In the genomic region with DNA sequence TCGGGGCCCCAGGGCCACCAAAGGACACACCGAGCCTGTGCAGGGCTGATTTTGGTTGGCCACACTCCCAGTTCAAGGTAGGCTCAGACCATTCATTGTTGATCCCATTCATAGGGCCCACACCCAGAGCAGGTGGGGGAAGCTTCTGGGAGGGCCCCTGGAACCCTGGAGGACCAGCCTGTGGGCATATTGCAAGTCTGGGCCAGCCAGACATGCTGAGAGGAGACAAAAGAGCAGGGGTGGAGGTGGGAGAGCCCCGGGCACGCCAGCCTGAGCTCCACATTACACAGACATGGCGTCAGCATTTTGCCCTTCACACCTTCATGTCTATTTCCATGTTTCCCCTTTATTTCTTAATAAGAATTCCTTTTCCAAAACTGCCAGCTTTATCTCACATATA, we compare ENCODE assay signal across 22 cellular contexts. TPM values are rescaled to one million over a fixed set of nuclear protein-coding genes. Genes with fewer than 3 reads are reported as not detected.
DNase-seq lines count a peak whose midpoint lies in the region; ATAC-seq and TF ChIP-seq lines count a peak whose summit lies in the region.
"Had no signal": no experiment of that assay in that cellular context is flagged by ENCODE, and none has a peak within 500 bp of the region (broad histone marks: within the 10 kb centered on the region; RNA-seq: fewer than 3 reads in every experiment).

No MANE protein-coding gene starts in this region.

- dilution Hi-C loops in mammary epithelial cell (cut with HindIII; ENCODE audit: low sequenced_read_pairs): loop anchor here (5.0 kb wide), 4 partner anchors 39 to 364 kb away; a partner anchor contains a TSS

- intact Hi-C loops in breast epithelium (cut with DNase I; ENCODE audit: low total_unique reads) (no loop called here), MCF 10A (cut with micrococcal nuclease) (no loop called here), mammary epithelial cell (cut with micrococcal nuclease) (no loop called here), esophagus squamous epithelium (cut with DNase I) (no loop called here), sigmoid colon (cut with DNase I) (no loop called here)

- H3K27me3 Mint-ChIP-seq in MCF 10A (ENCODE audit: insufficient read depth, unreplicated experiment) (no peaks in the 10 kb centered on the region), T-cell (no peaks in the 10 kb centered on the region)
- H3K27me3 Mint-ChIP-seq: CD8-positive, alpha-beta memory T cell had no signal

- H3K36me3 ChIP-seq in breast epithelium (no peaks in the 10 kb centered on the region), mammary epithelial cell (ENCODE audit: insufficient read depth, low read length) (no peaks in the 10 kb centered on the region), esophagus squamous epithelium (no peaks in the 10 kb centered on the region), sigmoid colon (no peaks in the 10 kb centered on the region)
- H3K36me3 ChIP-seq: MG63 had no signal

- peak overlapping the region; percentile 15 to 87 for H3K27ac ChIP-seq in breast epithelium
- H3K27ac ChIP-seq in mammary epithelial cell (ENCODE audit: insufficient read depth, low read depth, low read length): no peak overlapping the region
- peak overlapping the region; percentile 44 to 79 (median 54) for H3K27ac ChIP-seq in esophagus squamous epithelium
- no peak overlapping the region for H3K27ac ChIP-seq in sigmoid colon
- H3K27ac ChIP-seq in coronary artery: no peak overlapping the region
- H3K27ac ChIP-seq: C4-2B, PC-9 had no signal

- H3K27ac Mint-ChIP-seq in MCF 10A (ENCODE audit: low read depth, unreplicated experiment) (no peak overlapping the region), T-cell (no peak overlapping the region)

- 0% methylated on average over 2 of the region's 5 CpGs for WGBS in mammary epithelial cell (ENCODE audit: low coverage, missing lambda C conversion rate)
- WGBS in esophagus squamous epithelium, 2 donors: 36 to 53% methylated on average over 3 to 5 of the region's 5 CpGs
- WGBS in sigmoid colon, 2 donors: 91 to 92% methylated on average over 5 of the region's 5 CpGs

- POLR2A ChIA-PET in MCF 10A (lab: Yijun Ruan, JAX): no interaction called here
- POLR2A ChIA-PET in T-cell (lab: Charles Lee): no interaction called here

- CTCF ChIA-PET in MCF 10A (lab: Yijun Ruan, JAX) (interaction anchor here (1.1 to 1.7 kb wide), 4 partner anchors 21 to 31 kb away, joined by 3 to 5 read pairs (median 4); a partner anchor contains a TSS), mammary epithelial cell (lab: Charles Lee; ENCODE audit: low non-redundant PET) (interaction anchor here (0.6 kb wide), 1 partner anchor 26 kb away, joined by 3 read pairs; no protein-coding TSS in a partner anchor), T-cell (lab: Charles Lee) (no interaction called here)

- peaks cover 0 to 4% of the 10 kb centered on the region in 2 donors for H3K4me1 ChIP-seq in breast epithelium
- no peaks in the 10 kb centered on the region for H3K4me1 ChIP-seq in mammary epithelial cell (ENCODE audit: insufficient read depth, low read length)
- H3K4me1 ChIP-seq in esophagus squamous epithelium: peaks cover 4 to 41% (median 16%) of the 10 kb centered on the region in 3 donors
- peaks cover 0 to 8% (median 0%) of the 10 kb centered on the region in 4 donors for H3K4me1 ChIP-seq in sigmoid colon

- no TSS peak for BruUV-seq in MCF 10A (replicated peaks; lab: Mats Ljungman, UMichigan)
- BruUV-seq in mammary epithelial cell (replicated peaks; lab: Mats Ljungman, UMichigan): no TSS peak

- no peaks in the 10 kb centered on the region for H4K20me1 ChIP-seq in mammary epithelial cell (ENCODE audit: insufficient read depth, low read length)

- H3K27me3 ChIP-seq in breast epithelium (no peaks in the 10 kb centered on the region), mammary epithelial cell (ENCODE audit: insufficient read depth, low read length) (no peaks in the 10 kb centered on the region), esophagus squamous epithelium (no peaks in the 10 kb centered on the region), sigmoid colon (no peaks in the 10 kb centered on the region)
- H3K27me3 ChIP-seq: MG63 had no signal

- no peak overlapping the region for H3K9ac ChIP-seq in mammary epithelial cell (ENCODE audit: insufficient read depth, low read length)

- TF ChIP-seq EP300 in sigmoid colon (IDR thresholded peaks at IDR 0.05): no peak

- H3K9me3 Mint-ChIP-seq in MCF 10A (ENCODE audit: unreplicated experiment) (peaks cover 13% of the 10 kb centered on the region), T-cell (no peaks in the 10 kb centered on the region)
- H3K9me3 Mint-ChIP-seq: CD8-positive, alpha-beta memory T cell had no signal

- no peak overlapping the region for H3K4me3 Mint-ChIP-seq in MCF 10A (ENCODE audit: unreplicated experiment)
- H3K4me3 Mint-ChIP-seq in T-cell: no peak overlapping the region
- H3K4me3 Mint-ChIP-seq: CD8-positive, alpha-beta memory T cell had no signal

- no peak for ATAC-seq in T-cell (replicated peaks in 1 of 4)

- H3K4me3 ChIP-seq in breast epithelium: no peak overlapping the region
- H3K4me3 ChIP-seq in mammary epithelial cell (replicated peaks in 1 of 3; ENCODE audit: insufficient read depth in 1 of 3, low read depth in 2 of 3, low read length in 3 of 3): no peak overlapping the region
- H3K4me3 ChIP-seq in esophagus squamous epithelium: no peak overlapping the region
- no peak overlapping the region for H3K4me3 ChIP-seq in sigmoid colon
- no peak overlapping the region for H3K4me3 ChIP-seq in coronary artery
- H3K4me3 ChIP-seq: MG63, PC-9 had no signal

- in situ Hi-C loops in mammary epithelial cell (cut with MboI; ENCODE audit: low sequenced_read_pairs in 2 of 2): no loop called here

- DNase-seq in breast epithelium (ENCODE audit: low spot score in 2 of 2) (no peak), MCF 10A (ENCODE audit: unreplicated experiment) (no peak), mammary epithelial cell (peak; percentile 26), esophagus squamous epithelium (lab: John Stamatoyannopoulos, UW) (no peak), sigmoid colon (peak; percentile 40), coronary artery (ENCODE audit: low spot score) (no peak), T-cell (no peak), NCI-H2081 treated with DMSO at 0.1 percent for 48 hours (lab: John Stamatoyannopoulos, UW) (no peak)
- DNase-seq: Calu3; CD8-positive, alpha-beta memory T cell; DMS153; Kasumi-1; MG63; NCI-H1048; NCI-H1417 treated with DMSO at 0.1 percent for 48 hours; NCI-H187; NCI-H510A; NCI-H748 treated with DMSO at 0.1 percent for 48 hours; PC-9; RPMI8226; SIG-M5 had no signal

- peaks cover 5% of the 10 kb centered on the region for H3K36me3 Mint-ChIP-seq in MCF 10A (ENCODE audit: insufficient read depth, unreplicated experiment)
- H3K36me3 Mint-ChIP-seq in T-cell: no peaks in the 10 kb centered on the region
- H3K36me3 Mint-ChIP-seq: CD8-positive, alpha-beta memory T cell had no signal

- H3K4me1 Mint-ChIP-seq in MCF 10A (ENCODE audit: insufficient read depth, unreplicated experiment) (no peaks in the 10 kb centered on the region), T-cell (no peaks in the 10 kb centered on the region)
- H3K4me1 Mint-ChIP-seq: CD8-positive, alpha-beta memory T cell had no signal

- H2AFZ ChIP-seq in mammary epithelial cell (ENCODE audit: low read depth, low read length): no peak overlapping the region
- H2AFZ ChIP-seq: PC-9 had no signal

- no peaks in the 10 kb centered on the region for H3K9me3 ChIP-seq in breast epithelium
- peaks cover 12% of the 10 kb centered on the region for H3K9me3 ChIP-seq in mammary epithelial cell (replicated peaks; ENCODE audit: insufficient read depth, low read length)
- no peaks in the 10 kb centered on the region for H3K9me3 ChIP-seq in esophagus squamous epithelium
- no peaks in the 10 kb centered on the region for H3K9me3 ChIP-seq in sigmoid colon

- TF ChIP-seq POLR2A in breast epithelium (IDR thresholded peaks at IDR 0.05) (no peak), esophagus squamous epithelium (IDR thresholded peaks at IDR 0.05) (no peak), sigmoid colon (IDR thresholded peaks at IDR 0.05) (no peak)

- no peaks in the 10 kb centered on the region for H3K79me2 ChIP-seq in mammary epithelial cell (ENCODE audit: insufficient read depth, low read length)

- TF ChIP-seq CTCF in breast epithelium (IDR thresholded peaks at IDR 0.05) (no peak), MCF 10A (IDR thresholded peaks at IDR 0.05; ENCODE audit: unreplicated experiment) (no peak), mammary epithelial cell (conservative IDR thresholded peaks at IDR 0.05 in 1 of 2, IDR thresholded peaks at IDR 0.05 in 1 of 2; ENCODE audit: extremely low read depth in 1 of 2, insufficient read depth in 1 of 2, low read depth in 1 of 2, low read length in 2 of 2) (no peak), esophagus squamous epithelium (IDR thresholded peaks at IDR 0.05) (no peak), sigmoid colon (IDR thresholded peaks at IDR 0.05) (no peak), coronary artery (IDR thresholded peaks at IDR 0.05) (no peak)

- H3K4me2 ChIP-seq in mammary epithelial cell (ENCODE audit: insufficient read depth, low read depth, low read length): no peak overlapping the region
- H3K4me2 ChIP-seq: PC-9 had no signal

RNA-seq across cellular contexts. Expression of a gene that starts 25.7 kb away (rescaled TPM):
- total RNA-seq in breast epithelium (10 to 100 TPM; 15.0 to 16.7 (median 16.4) TPM), MCF 10A (2022) (57.7 and 68.9 TPM in 2 replicates), mammary epithelial cell (10 to 100 TPM in 1 of 2 donors, 1 to 10 TPM in 1; 7.2 to 34.7 TPM), esophagus squamous epithelium (10 to 100 TPM; 29.0 to 38.2 (median 33.5) TPM), sigmoid colon (10 to 100 TPM; 11.1 to 19.6 (median 13.7) TPM), T-cell (10 to 100 TPM; 12.6 to 24.9 (median 22.4) TPM)
- polyA plus RNA-seq in mammary epithelial cell (40.1 TPM), sigmoid colon (10 to 100 TPM; 53.1 to 54.1 (median 53.2) TPM)
- 32.9 TPM for polyA minus RNA-seq in mammary epithelial cell

RNA-seq across cellular contexts. Expression of a gene that starts 40.8 kb away (rescaled TPM):
- 1 to 10 TPM in 2 of 3 donors, under 1 TPM in 1; 0.96 to 1.6 (median 1.0) TPM for total RNA-seq in breast epithelium
- 0.07 TPM in 1 of 2 replicates, not detected in the other for total RNA-seq in MCF 10A (2022)
- not detected for total RNA-seq in mammary epithelial cell
- polyA plus RNA-seq in mammary epithelial cell: 0.03 TPM
- not detected for polyA minus RNA-seq in mammary epithelial cell
- 1 to 10 TPM in 1 of 4 donors, under 1 TPM in 3; 0.08 to 1.7 (median 0.50) TPM for total RNA-seq in esophagus squamous epithelium
- total RNA-seq in sigmoid colon: 10 to 100 TPM in 3 of 4 donors, 1 to 10 TPM in 1; 9.4 to 27.7 (median 17.7) TPM
- polyA plus RNA-seq in sigmoid colon: 1 to 10 TPM in 1 of 3 donors, under 1 TPM in 2; 0.23 to 1.5 (median 0.60) TPM
- total RNA-seq in T-cell: under 1 TPM; 0.03 to 0.23 (median 0.18) TPM
- total RNA-seq: Calu3 had no signal
- polyA plus RNA-seq: CD8-positive, alpha-beta memory T cell had no signal

RNA-seq across cellular contexts. Expression of a gene that starts 45.0 kb away (rescaled TPM):
- total RNA-seq in breast epithelium (100 to 1,000 TPM in 2 of 3 donors, 10 to 100 TPM in 1; 79.3 to 156 (median 105) TPM), MCF 10A (2022) (11.3 TPM in 2 replicates), mammary epithelial cell (10 to 100 TPM; 17.7 to 52.0 TPM), esophagus squamous epithelium (10 to 100 TPM; 11.1 to 51.1 (median 29.3) TPM), sigmoid colon (100 to 1,000 TPM; 178 to 251 (median 201) TPM), T-cell (100 to 1,000 TPM; 299 to 450 (median 328) TPM)
- polyA plus RNA-seq in mammary epithelial cell (11.0 TPM), sigmoid colon (10 to 100 TPM in 2 of 3 donors, 1 to 10 TPM in 1; 8.3 to 66.2 (median 13.2) TPM)
- polyA minus RNA-seq in mammary epithelial cell: 26.3 TPM

RNA-seq across cellular contexts. Expression of a gene that starts 50.7 kb away (rescaled TPM):
- 10 to 100 TPM; 14.6 to 26.2 (median 20.3) TPM for total RNA-seq in breast epithelium
- 32.1 and 35.9 TPM in 2 replicates for total RNA-seq in MCF 10A (2022)
- 10 to 100 TPM; 12.3 to 24.4 TPM for total RNA-seq in mammary epithelial cell
- polyA plus RNA-seq in mammary epithelial cell: 14.3 TPM
- polyA minus RNA-seq in mammary epithelial cell: 29.0 TPM
- 10 to 100 TPM; 14.4 to 18.8 (median 17.5) TPM for total RNA-seq in esophagus squamous epithelium
- 10 to 100 TPM; 15.0 to 23.3 (median 16.6) TPM for total RNA-seq in sigmoid colon
- 10 to 100 TPM; 13.6 to 26.9 (median 16.8) TPM for polyA plus RNA-seq in sigmoid colon
- total RNA-seq in T-cell: 10 to 100 TPM; 36.0 to 70.8 (median 68.5) TPM

RNA-seq across cellular contexts. Expression of a gene that starts 59.7 kb away (rescaled TPM):
- total RNA-seq in breast epithelium (100 to 1,000 TPM in 2 of 3 donors, 10 to 100 TPM in 1; 94.4 to 177 (median 134) TPM), MCF 10A (2022) (667 and 885 TPM in 2 replicates), mammary epithelial cell (100 to 1,000 TPM; 492 to 589 TPM), esophagus squamous epithelium (10 to 100 TPM; 37.6 to 80.9 (median 65.8) TPM), sigmoid colon (10 to 100 TPM; 49.2 to 80.4 (median 57.0) TPM), T-cell (10 to 100 TPM; 61.3 to 88.2 (median 76.8) TPM)
- polyA plus RNA-seq in mammary epithelial cell (464 TPM), sigmoid colon (10 to 100 TPM; 58.5 to 75.2 (median 63.1) TPM)
- polyA minus RNA-seq in mammary epithelial cell: 409 TPM

Comparison
In these comparisons a context has a peak if more than half of its experiments do, and no peak if none do; other contexts are left out.
1. DNase-seq: peak in mammary epithelial cell (single experiment) and sigmoid colon (single experiment); none in breast epithelium (0 of 2), MCF 10A (single experiment), esophagus squamous epithelium (single experiment), coronary artery (single experiment), T-cell (0 of 34) and NCI-H2081 treated with DMSO at 0.1 percent for 48 hours (single experiment).
2. H3K27ac ChIP-seq: peak in breast epithelium (2 of 2) and esophagus squamous epithelium (4 of 4); none in mammary epithelial cell (single experiment), sigmoid colon (0 of 4) and coronary artery (0 of 2).
3. CTCF ChIA-PET loops: an anchor here in MCF 10A (1.1 to 1.7 kb wide) and mammary epithelial cell (0.6 kb wide); none called in T-cell.